Comparison of ENCODE assay signal across 9 cellular contexts in genomic region chr2:12931211-12931844, GRCh38.
DNase-seq lines count a peak whose midpoint lies in the region; ATAC-seq and TF ChIP-seq lines count a peak whose summit lies in the region.
"Had no signal": no experiment of that assay in that cellular context is flagged by ENCODE, and none has a peak within 500 bp of the region (broad histone marks: within the 10 kb centered on the region; RNA-seq: fewer than 3 reads in every experiment).

No MANE protein-coding gene starts in this region.

- DNase-seq in DMS53 (lab: John Stamatoyannopoulos, UW): peak; percentile 60
- peak; percentile 7 for DNase-seq in NCI-H345 treated with DMSO at 0.1 percent for 48 hours (lab: John Stamatoyannopoulos, UW; ENCODE audit: unreplicated experiment)
- DNase-seq in central memory CD4-positive, alpha-beta T cell: peak; percentile 11
- no peak for DNase-seq in left lobe of liver (ENCODE audit: low spot score)
- DNase-seq in vagina (ENCODE audit: extremely low spot score in 2 of 2): no peak
- no peak for DNase-seq in cortex of kidney (lab: John Stamatoyannopoulos, UW)

- TF ChIP-seq CTCF in HEK293 (tag by site-specific recombination; IDR thresholded peaks at IDR 0.05) (no peak), vagina (IDR thresholded peaks at IDR 0.05) (peak; percentile 50 to 89 (median 88))

- H3K27ac ChIP-seq in HEK293 (ENCODE audit: extremely low read depth, low read depth, low read length) (peak overlapping the region; percentile 86; the same call in 1 of the 2 replicates), vagina (no peak overlapping the region)
- H3K27ac ChIP-seq: SK-N-MC had no signal

- ATAC-seq in left lobe of liver (peak; percentile 96), HG02571 (IDR thresholded peaks at IDR 0.05; ENCODE audit: unreplicated experiment) (no peak)

- H3K4me1 ChIP-seq in HEK293 (ENCODE audit: control insufficient read depth, insufficient read depth, low read length) (peaks cover 27% of the 10 kb centered on the region), vagina (peaks cover 25% of the 10 kb centered on the region)

- no peak overlapping the region for H3K4me3 ChIP-seq in HEK293 (ENCODE audit: low read depth, low read length)
- no peak overlapping the region for H3K4me3 ChIP-seq in vagina
- H3K4me3 ChIP-seq: SK-N-MC had no signal

- intact Hi-C loops in vagina (cut with DNase I): loop anchor here (5.0 to 10.0 kb wide), 2 partner anchors 209 to 1067 kb away; no protein-coding TSS in a partner anchor

- no peaks in the 10 kb centered on the region for H3K9me3 ChIP-seq in HEK293 (ENCODE audit: control insufficient read depth, insufficient read depth, low read depth, low read length)
- no peaks in the 10 kb centered on the region for H3K9me3 ChIP-seq in vagina

- POLR2A ChIA-PET in HEK293 (lab: Yijun Ruan, JAX): interaction anchor here (1.3 kb wide), 1 partner anchor 210 kb away, joined by 3 read pairs; no protein-coding TSS in a partner anchor

- H3K27me3 ChIP-seq in vagina: no peaks in the 10 kb centered on the region

- no peaks in the 10 kb centered on the region for H3K36me3 ChIP-seq in HEK293 (ENCODE audit: control insufficient read depth in 2 of 2, insufficient read depth in 1 of 2, low read length in 2 of 2)
- no peaks in the 10 kb centered on the region for H3K36me3 ChIP-seq in vagina

- CTCF ChIA-PET in HEK293 (lab: Yijun Ruan, JAX): interaction anchor here (0.6 to 3.8 kb wide), 31 partner anchors 9 to 1150 kb away, joined by 3 to 18 read pairs (median 4); no protein-coding TSS in a partner anchor

- TF ChIP-seq POLR2A in vagina (IDR thresholded peaks at IDR 0.05): no peak

TF ChIP-seq in HEK293, 187 proteins besides CTCF, POLR2A, EP300 and RAD21:
- no peak for TF ChIP-seq AEBP2 (tag by site-specific recombination; IDR thresholded peaks at IDR 0.05; ENCODE audit: borderline replicate concordance)
- TF ChIP-seq RBAK (tag by site-specific recombination; IDR thresholded peaks at IDR 0.05): no peak
- TF ChIP-seq ZNF560 (tag by site-specific recombination; IDR thresholded peaks at IDR 0.05; ENCODE audit: borderline replicate concordance): no peak
- TF ChIP-seq, protein P1, sequence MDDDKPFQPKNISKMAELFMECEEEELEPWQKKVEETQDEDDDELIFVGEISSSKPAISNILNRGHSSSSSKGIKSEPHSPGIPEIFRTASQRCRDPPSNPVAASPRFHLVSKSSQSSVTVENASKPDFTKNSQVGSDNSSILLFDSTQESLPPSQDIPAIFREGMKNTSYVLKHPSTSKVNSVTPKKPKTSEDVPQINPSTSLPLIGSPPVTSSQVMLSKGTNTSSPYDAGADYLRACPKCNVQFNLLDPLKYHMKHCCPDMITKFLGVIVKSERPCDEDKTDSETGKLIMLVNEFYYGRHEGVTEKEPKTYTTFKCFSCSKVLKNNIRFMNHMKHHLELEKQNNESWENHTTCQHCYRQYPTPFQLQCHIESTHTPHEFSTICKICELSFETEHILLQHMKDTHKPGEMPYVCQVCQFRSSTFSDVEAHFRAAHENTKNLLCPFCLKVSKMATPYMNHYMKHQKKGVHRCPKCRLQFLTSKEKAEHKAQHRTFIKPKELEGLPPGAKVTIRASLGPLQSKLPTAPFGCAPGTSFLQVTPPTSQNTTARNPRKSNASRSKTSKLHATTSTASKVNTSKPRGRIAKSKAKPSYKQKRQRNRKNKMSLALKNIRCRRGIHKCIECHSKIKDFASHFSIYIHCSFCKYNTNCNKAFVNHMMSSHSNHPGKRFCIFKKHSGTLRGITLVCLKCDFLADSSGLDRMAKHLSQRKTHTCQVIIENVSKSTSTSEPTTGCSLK (tag by site-specific recombination; IDR thresholded peaks at IDR 0.05): no peak
- TF ChIP-seq ZNF157 (tag by site-specific recombination; IDR thresholded peaks at IDR 0.05): peak; percentile 40; the same call in 1 of the 2 replicates
- 0 out of 2 replicates have a peak, but pooled peaks have one; percentile 15 for TF ChIP-seq IKZF3 (tag by site-specific recombination; IDR thresholded peaks at IDR 0.05)
- TF ChIP-seq ZNF580 (tag by site-specific recombination; IDR thresholded peaks at IDR 0.05): no peak
- no peak; the same call in 1 of the 2 replicates for TF ChIP-seq MZF1 (tag by site-specific recombination; IDR thresholded peaks at IDR 0.05; ENCODE audit: borderline replicate concordance)
- TF ChIP-seq ZNF146 (tag by site-specific recombination; IDR thresholded peaks at IDR 0.05): no peak
- TF ChIP-seq KLF7 (tag by site-specific recombination; IDR thresholded peaks at IDR 0.05; ENCODE audit: borderline replicate concordance): no peak
- TF ChIP-seq GLI4 (tag by site-specific recombination; IDR thresholded peaks at IDR 0.05): no peak
- peak; percentile 54 for TF ChIP-seq ZNF654 (tag by site-specific recombination; IDR thresholded peaks at IDR 0.05; ENCODE audit: low read depth)
- no peak for TF ChIP-seq ZNF214 (tag by site-specific recombination; IDR thresholded peaks at IDR 0.05; ENCODE audit: borderline replicate concordance)
- TF ChIP-seq ZNF791 (tag by site-specific recombination; IDR thresholded peaks at IDR 0.05): no peak
- TF ChIP-seq ZNF555 (tag by site-specific recombination; conservative IDR thresholded peaks at IDR 0.05): no peak
- no peak for TF ChIP-seq ZNF626 (tag by site-specific recombination; IDR thresholded peaks at IDR 0.05)
- TF ChIP-seq ZNF416 (tag by site-specific recombination; IDR thresholded peaks at IDR 0.05): no peak
- no peak for TF ChIP-seq KLF10 (tag by site-specific recombination; IDR thresholded peaks at IDR 0.05)

Comparison
In these comparisons a context has a peak if more than half of its experiments do, and no peak if none do; other contexts are left out.
1. DNase-seq: peak in DMS53 (single experiment), NCI-H345 treated with DMSO at 0.1 percent for 48 hours (single experiment) and central memory CD4-positive, alpha-beta T cell (single experiment); none in left lobe of liver (single experiment), vagina (0 of 2) and cortex of kidney (single experiment).